23 cellular contexts compared by ENCODE assay signal in the genomic region with DNA sequence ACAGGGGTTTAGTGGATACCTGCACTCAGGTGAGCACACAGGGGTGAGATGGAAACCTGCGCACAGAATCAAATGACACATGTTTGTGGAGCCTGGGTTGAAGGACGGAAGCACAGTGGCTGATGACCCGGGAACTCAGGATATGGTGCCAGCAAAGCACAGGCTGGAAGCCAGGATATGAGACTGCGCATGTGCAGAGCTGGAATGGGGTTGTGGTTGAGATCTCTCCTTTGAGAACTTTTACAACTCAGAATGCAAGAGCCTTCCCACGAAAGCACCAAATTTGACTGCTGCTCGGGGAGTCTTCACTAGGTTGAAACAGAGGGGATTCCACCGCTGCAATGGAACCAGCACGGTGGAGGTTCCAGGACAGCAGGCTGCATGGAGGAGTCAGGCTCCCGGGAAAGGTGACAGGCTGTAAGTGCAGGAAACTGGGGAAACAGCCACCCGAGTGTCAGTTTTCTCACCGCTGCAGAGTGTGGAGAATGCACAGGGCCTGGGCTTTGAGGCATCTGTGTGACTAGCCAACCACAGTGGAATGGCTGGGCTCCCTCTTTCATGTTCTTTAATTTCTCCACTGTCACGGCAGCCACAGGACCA.
A peak's percentile ranks its signal among the peaks of the same experiment; 100 is the strongest.
DNase-seq lines count a peak whose midpoint lies in the region; ATAC-seq and TF ChIP-seq lines count a peak whose summit lies in the region.
"Had no signal": no experiment of that assay in that cellular context is flagged by ENCODE, and none has a peak within 500 bp of the region (broad histone marks: within the 10 kb centered on the region; RNA-seq: fewer than 3 reads in every experiment).

No MANE protein-coding gene starts in this region.

- peaks cover 4% of the 10 kb centered on the region for H3K4me1 Mint-ChIP-seq in type B pancreatic cell (ENCODE audit: unreplicated experiment)
- H3K4me1 Mint-ChIP-seq: B cell, CD14-positive monocyte had no signal

- no peak for TF ChIP-seq CTCF in adrenal gland (IDR thresholded peaks at IDR 0.05)
- no peak for TF ChIP-seq CTCF in right lobe of liver (IDR thresholded peaks at IDR 0.05)
- no peak for TF ChIP-seq CTCF in type B pancreatic cell (conservative IDR thresholded peaks at IDR 0.05)

- H3K27me3 ChIP-seq in adrenal gland = no peaks in the 10 kb centered on the region
- H3K27me3 ChIP-seq in right lobe of liver = no peaks in the 10 kb centered on the region

- ATAC-seq in right lobe of liver = peak; percentile 26 to 68 (median 50)
- ATAC-seq: Panc1, SK-N-SH treated with all-trans-retinoic acid at 6 μM for 48 hours had no signal

- intact Hi-C loops in adrenal gland (cut with DNase I) (no loop called here), right lobe of liver (cut with DNase I) (no loop called here)

- peaks cover 40% of the 10 kb centered on the region for H3K27me3 Mint-ChIP-seq in type B pancreatic cell

- DNase-seq in Jurkat, Clone E6-1 (ENCODE audit: low read depth, low spot score) = peak; percentile 1
- peak in 6 of 7 donors; percentile 39 to 69 (median 54) for DNase-seq in adrenal gland
- DNase-seq in right lobe of liver = peak in 1 of 3 donors; percentile 55
- DNase-seq in type B pancreatic cell (ENCODE audit: extremely low spot score, unreplicated experiment) = peak; percentile 25
- DNase-seq in NCI-H2227 treated with DMSO at 0.1 percent for 48 hours (lab: John Stamatoyannopoulos, UW) = no peak
- DNase-seq in HuH-7 (ENCODE audit: low spot score) = no peak
- DNase-seq in activated gamma-delta T cell treated with Interleukin-2 at 50 U/mL for 16 hours = no peak
- DNase-seq: DMS53, EL, GF-D8, KG1, NCI-H1092 treated with DMSO at 0.1 percent for 48 hours, NCI-H1436 treated with DMSO at 0.1 percent for 48 hours, NCI-H1930, NCI-H345, NCI-H524, NCI-H82, SIG-M5 had no signal

- no peak for TF ChIP-seq POLR2A in adrenal gland (IDR thresholded peaks at IDR 0.05)
- no peak for TF ChIP-seq POLR2A in right lobe of liver (IDR thresholded peaks at IDR 0.05)

- H3K4me1 ChIP-seq in adrenal gland (replicated peaks in 1 of 2) (no peaks in the 10 kb centered on the region), right lobe of liver (no peaks in the 10 kb centered on the region)
- H3K4me1 ChIP-seq: A549 had no signal

- H3K36me3 ChIP-seq in adrenal gland (replicated peaks in 1 of 2) = no peaks in the 10 kb centered on the region
- H3K36me3 ChIP-seq in right lobe of liver = no peaks in the 10 kb centered on the region

- no peak overlapping the region for H3K4me3 Mint-ChIP-seq in type B pancreatic cell
- H3K4me3 Mint-ChIP-seq: B cell, CD14-positive monocyte had no signal

- H3K27ac ChIP-seq in adrenal gland = no peak overlapping the region
- H3K27ac ChIP-seq in right lobe of liver = no peak overlapping the region
- H3K27ac ChIP-seq: A549 had no signal

- H3K27ac Mint-ChIP-seq in type B pancreatic cell = no peak overlapping the region
- H3K27ac Mint-ChIP-seq: B cell, CD14-positive monocyte had no signal

- no peak overlapping the region for H3K4me3 ChIP-seq in Jurkat, Clone E6-1 (ENCODE audit: low read length)
- no peak overlapping the region for H3K4me3 ChIP-seq in adrenal gland
- no peak overlapping the region for H3K4me3 ChIP-seq in right lobe of liver
- H3K4me3 ChIP-seq: A549 had no signal

- H3K9me3 Mint-ChIP-seq in type B pancreatic cell = no peaks in the 10 kb centered on the region
- H3K9me3 Mint-ChIP-seq: CD14-positive monocyte had no signal

- 48 to 60% (median 55%) methylated on average over 11 to 12 of the region's 12 CpGs for WGBS in adrenal gland, 4 donors
- WGBS in right lobe of liver (ENCODE audit: insufficient coverage, low coverage, low lambda C conversion rate, missing lambda C conversion rate) = 10% methylated on average over 3 of the region's 12 CpGs

- H3K9me3 ChIP-seq in adrenal gland (replicated peaks in 1 of 3) (no peaks in the 10 kb centered on the region), right lobe of liver (no peaks in the 10 kb centered on the region)
- H3K9me3 ChIP-seq: A549 had no signal

- no peaks in the 10 kb centered on the region for H3K36me3 Mint-ChIP-seq in type B pancreatic cell
- H3K36me3 Mint-ChIP-seq: CD14-positive monocyte had no signal

Comparison
In these comparisons a context has a peak if more than half of its experiments do, and no peak if none do; other contexts are left out.
1. DNase-seq: peak in Jurkat, Clone E6-1 (single experiment), adrenal gland (6 of 7) and type B pancreatic cell (single experiment); none in NCI-H2227 treated with DMSO at 0.1 percent for 48 hours (single experiment), HuH-7 (single experiment) and activated gamma-delta T cell treated with Interleukin-2 at 50 U/mL for 16 hours (single experiment).